Comparison of ENCODE assay signal across 14 cellular contexts in the genomic region with DNA sequence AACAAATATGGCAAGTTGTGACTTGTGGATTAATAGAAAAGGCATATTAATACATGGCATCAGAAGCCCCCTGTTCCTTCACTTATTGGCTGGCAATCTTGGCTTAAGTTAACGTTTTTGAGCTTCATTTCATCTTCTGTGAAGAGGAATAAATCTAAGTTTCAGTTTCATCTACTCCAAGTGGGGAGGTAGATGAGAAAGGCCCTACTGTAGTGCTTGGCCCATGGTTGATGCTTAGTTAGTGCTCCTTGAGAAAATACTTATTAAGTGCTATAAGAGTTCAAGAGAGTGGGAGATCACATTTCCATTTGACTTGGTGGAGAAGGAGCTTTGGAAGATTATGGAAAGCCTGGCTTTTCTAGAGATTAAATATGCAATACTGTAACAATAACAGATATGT.
DNase-seq lines count a peak whose midpoint lies in the region; ATAC-seq and TF ChIP-seq lines count a peak whose summit lies in the region.
"Had no signal": no experiment of that assay in that cellular context is flagged by ENCODE, and none has a peak within 500 bp of the region (broad histone marks: within the 10 kb centered on the region; RNA-seq: fewer than 3 reads in every experiment).

No MANE protein-coding gene starts in this region.

- no peak for TF ChIP-seq RAD21 in SK-N-SH (IDR thresholded peaks at IDR 0.05; ENCODE audit: low read length)

- no peaks in the 10 kb centered on the region for H3K9me2 ChIP-seq in SK-N-SH

- intact Hi-C loops in stomach (cut with DNase I; ENCODE audit: low total_unique reads) = no loop called here

- H3K79me2 ChIP-seq in SK-N-SH (ENCODE audit: insufficient read depth) = no peaks in the 10 kb centered on the region

- H3K9ac ChIP-seq in SK-N-SH = no peak overlapping the region

- H3K36me3 ChIP-seq in Peyer's patch (peaks cover 0 to under 1% (median 0%) of the 10 kb centered on the region in 3 donors), esophagus (ENCODE audit: control insufficient read depth in 2 of 2, insufficient read depth in 2 of 2, low read length in 1 of 2) (no peaks in the 10 kb centered on the region), stomach (no peaks in the 10 kb centered on the region), SK-N-SH (replicated peaks in 1 of 2; ENCODE audit: control insufficient read depth in 1 of 2, insufficient read depth in 2 of 2, low read length in 1 of 2) (no peaks in the 10 kb centered on the region)

- H3K9me3 ChIP-seq in Peyer's patch = no peaks in the 10 kb centered on the region
- no peaks in the 10 kb centered on the region for H3K9me3 ChIP-seq in esophagus (ENCODE audit: control insufficient read depth in 2 of 2, insufficient read depth in 1 of 2, low read depth in 1 of 2, low read length in 1 of 2)
- H3K9me3 ChIP-seq in stomach = no peaks in the 10 kb centered on the region
- H3K9me3 ChIP-seq in SK-N-SH = no peaks in the 10 kb centered on the region

- peak; percentile 63 for ATAC-seq in activated CD8-positive, alpha-beta memory T cell treated with anti-CD3 and anti-CD28 coated beads, Interleukin-2, amount 10 ng/mL, durations not matched to agents 7 days and 5 days

- H3K4me1 ChIP-seq in Peyer's patch (peaks cover 0 to 28% (median 2%) of the 10 kb centered on the region in 4 donors), esophagus (ENCODE audit: control insufficient read depth in 2 of 2, insufficient read depth in 2 of 2, low read length in 1 of 2) (peaks cover 5 to 11% of the 10 kb centered on the region in 2 donors), stomach (peaks cover 7 to 43% (median 26%) of the 10 kb centered on the region in 4 donors), SK-N-SH (ENCODE audit: control insufficient read depth in 1 of 2, insufficient read depth in 2 of 2, low read depth in 1 of 2, low read length in 1 of 2) (peaks cover 0 to 9% of the 10 kb centered on the region in 2 experiments; a peak in 2 of 4 replicates)

- POLR2A ChIA-PET in SK-N-SH (lab: Yijun Ruan, JAX) = no interaction called here

- no peak for TF ChIP-seq EP300 in stomach (IDR thresholded peaks at IDR 0.05)
- no peak for TF ChIP-seq EP300 in SK-N-SH (IDR thresholded peaks at IDR 0.05; ENCODE audit: borderline replicate concordance in 1 of 2, low read depth in 1 of 2, low read length in 1 of 2)

- H3K27me3 ChIP-seq in Peyer's patch (no peaks in the 10 kb centered on the region), esophagus (ENCODE audit: control insufficient read depth in 1 of 2, insufficient read depth in 2 of 2, low read length in 2 of 2) (no peaks in the 10 kb centered on the region), stomach (no peaks in the 10 kb centered on the region), SK-N-SH (ENCODE audit: insufficient read depth) (no peaks in the 10 kb centered on the region)

- no peak overlapping the region for H2AFZ ChIP-seq in SK-N-SH (ENCODE audit: low read depth)

- H3K9me3 Mint-ChIP-seq in activated CD8-positive, alpha-beta memory T cell treated with anti-CD3 and anti-CD28 coated beads, Interleukin-2, amount 10 ng/mL, durations not matched to agents 7 days and 5 days (ENCODE audit: low read depth) = no peaks in the 10 kb centered on the region
- H3K9me3 Mint-ChIP-seq: dendritic cell treated with granulocyte-macrophage colony-stimulating factor and Interleukin-4, amounts not matched to agents 40 ng/mL and 50 ng/mL, for 4 days; stimulated activated naive CD8-positive, alpha-beta T cell treated with anti-CD3 and anti-CD28 coated beads, Interleukin-15, Interleukin-2, amounts not matched to agents 100 ng/mL and 50 ng/mL, for 24 hours had no signal

- peak overlapping the region in 1 of 4 donors; percentile 9 for H3K4me3 ChIP-seq in Peyer's patch
- H3K4me3 ChIP-seq in esophagus (ENCODE audit: low read depth in 1 of 2, low read length in 2 of 2) = no peak overlapping the region
- H3K4me3 ChIP-seq in stomach = no peak overlapping the region
- no peak overlapping the region for H3K4me3 ChIP-seq in SK-N-SH (ENCODE audit: low read depth in 2 of 2, low read length in 1 of 2)

- TF ChIP-seq POLR2A in Peyer's patch (IDR thresholded peaks at IDR 0.05) = no peak
- TF ChIP-seq POLR2A in stomach (IDR thresholded peaks at IDR 0.05) = no peak

- peaks cover 6% of the 10 kb centered on the region for H3F3A ChIP-seq in SK-N-SH (replicated peaks; ENCODE audit: insufficient read depth)

- H3K36me3 Mint-ChIP-seq in activated CD8-positive, alpha-beta memory T cell treated with anti-CD3 and anti-CD28 coated beads, Interleukin-2, amount 10 ng/mL, durations not matched to agents 7 days and 5 days = peaks cover 36% of the 10 kb centered on the region

- TF ChIP-seq CTCF in Peyer's patch (IDR thresholded peaks at IDR 0.05) = no peak
- no peak for TF ChIP-seq CTCF in stomach (IDR thresholded peaks at IDR 0.05)
- no peak for TF ChIP-seq CTCF in SK-N-SH (IDR thresholded peaks at IDR 0.05)

- no peaks in the 10 kb centered on the region for H4K20me1 ChIP-seq in SK-N-SH (ENCODE audit: insufficient read depth)

- no peak for DNase-seq in activated CD8-positive, alpha-beta memory T cell treated with anti-CD3 and anti-CD28 coated beads, Interleukin-2, amount 10 ng/mL, durations not matched to agents 7 days and 5 days
- DNase-seq in activated CD8-positive, alpha-beta memory T cell treated with anti-CD3 and anti-CD28 coated beads, Interleukin-2, amount 50 U/mL, for 48 hours = no peak
- DNase-seq in Peyer's patch = no peak
- DNase-seq in stomach = no peak
- no peak for DNase-seq in NCI-H69 (lab: John Stamatoyannopoulos, UW)
- DNase-seq in SHP77 (lab: John Stamatoyannopoulos, UW) = no peak
- no peak for DNase-seq in SK-N-SH
- DNase-seq: GOT3, IMR-90, NCI-H1436 treated with DMSO at 0.1 percent for 48 hours, NCI-H82 had no signal

- CTCF ChIA-PET in activated CD8-positive, alpha-beta memory T cell treated with anti-CD3 and anti-CD28 coated beads, Interleukin-2, amount 10 ng/mL, durations not matched to agents 7 days and 5 days (lab: Charles Lee) = interaction anchor here (0.7 kb wide), 1 partner anchor 21 kb away, joined by 3 read pairs; no protein-coding TSS in a partner anchor
- CTCF ChIA-PET in SK-N-SH (lab: Yijun Ruan, JAX) = interaction anchor here (0.6 kb wide), 1 partner anchor 452 kb away, joined by 3 read pairs; no protein-coding TSS in a partner anchor

- H3K4me3 Mint-ChIP-seq in activated CD8-positive, alpha-beta memory T cell treated with anti-CD3 and anti-CD28 coated beads, Interleukin-2, amount 10 ng/mL, durations not matched to agents 7 days and 5 days = no peak overlapping the region
- H3K4me3 Mint-ChIP-seq: dendritic cell treated with granulocyte-macrophage colony-stimulating factor and Interleukin-4, amounts not matched to agents 40 ng/mL and 50 ng/mL, for 4 days; stimulated activated naive CD8-positive, alpha-beta T cell treated with anti-CD3 and anti-CD28 coated beads, Interleukin-15, Interleukin-2, amounts not matched to agents 100 ng/mL and 50 ng/mL, for 24 hours had no signal

- WGBS in esophagus, 2 donors = 23 to 52% methylated on average over 1 of the region's 1 CpG
- WGBS in stomach, 5 donors = 26 to 45% (median 43%) methylated on average over 1 of the region's 1 CpG
- WGBS in SK-N-SH (ENCODE audit: low lambda C conversion rate) = 90% methylated on average over 1 of the region's 1 CpG

- no peak overlapping the region for H3K4me2 ChIP-seq in SK-N-SH

- H3K27ac ChIP-seq in Peyer's patch (peak overlapping the region in 3 of 4 donors; percentile 37 to 86 (median 52)), esophagus (ENCODE audit: low read depth in 2 of 2, low read length in 1 of 2) (peak overlapping the region; percentile 83), stomach (peak overlapping the region in 4 of 5 donors; percentile 43 to 69 (median 52)), SK-N-SH (ENCODE audit: low read depth in 2 of 2, low read length in 1 of 2) (no peak overlapping the region)

- peaks cover 29% of the 10 kb centered on the region for H3K4me1 Mint-ChIP-seq in activated CD8-positive, alpha-beta memory T cell treated with anti-CD3 and anti-CD28 coated beads, Interleukin-2, amount 10 ng/mL, durations not matched to agents 7 days and 5 days

- H3K27me3 Mint-ChIP-seq in activated CD8-positive, alpha-beta memory T cell treated with anti-CD3 and anti-CD28 coated beads, Interleukin-2, amount 10 ng/mL, durations not matched to agents 7 days and 5 days = no peaks in the 10 kb centered on the region
- H3K27me3 Mint-ChIP-seq: dendritic cell treated with granulocyte-macrophage colony-stimulating factor and Interleukin-4, amounts not matched to agents 40 ng/mL and 50 ng/mL, for 4 days; stimulated activated naive CD8-positive, alpha-beta T cell treated with anti-CD3 and anti-CD28 coated beads, Interleukin-15, Interleukin-2, amounts not matched to agents 100 ng/mL and 50 ng/mL, for 24 hours had no signal

- H3K27ac Mint-ChIP-seq in activated CD8-positive, alpha-beta memory T cell treated with anti-CD3 and anti-CD28 coated beads, Interleukin-2, amount 10 ng/mL, durations not matched to agents 7 days and 5 days = peak overlapping the region; percentile 67
- H3K27ac Mint-ChIP-seq: dendritic cell treated with granulocyte-macrophage colony-stimulating factor and Interleukin-4, amounts not matched to agents 40 ng/mL and 50 ng/mL, for 4 days had no signal

TF ChIP-seq in SK-N-SH, 30 proteins besides CTCF, POLR2A, EP300 and RAD21:
- TF ChIP-seq CHD2 (IDR thresholded peaks at IDR 0.05; ENCODE audit: low read length, partially characterized antibody) (no peak), FOSL2 (IDR thresholded peaks at IDR 0.05; ENCODE audit: borderline replicate concordance, low read depth) (no peak), MXI1 (IDR thresholded peaks at IDR 0.05; ENCODE audit: low read depth, low read length) (no peak), GABPA (IDR thresholded peaks at IDR 0.05; ENCODE audit: low read depth) (no peak), TCF12 (IDR thresholded peaks at IDR 0.05) (no peak)

Comparison
In these comparisons a context has a peak if more than half of its experiments do, and no peak if none do; other contexts are left out.
1. H3K27ac ChIP-seq: peak in Peyer's patch (3 of 4), esophagus (2 of 2) and stomach (4 of 5); none in SK-N-SH (0 of 2).